Comparison of ENCODE assay signal across 19 cellular contexts in genomic region chr18:50398947-50399346, GRCh38.
"Had no signal": no experiment of that assay in that cellular context is flagged by ENCODE, and none has a peak within 500 bp of the region (broad histone marks: within the 10 kb centered on the region; RNA-seq: fewer than 3 reads in every experiment).

No MANE protein-coding gene starts in this region.

- H3K36me3 ChIP-seq: gastroesophageal sphincter, prostate gland, upper lobe of left lung had no signal

- H3K27me3 ChIP-seq: body of pancreas had no signal

- H3K27ac ChIP-seq: body of pancreas, coronary artery, epithelial cell of prostate, gastroesophageal sphincter, prostate gland, upper lobe of left lung had no signal

- H3K4me1 ChIP-seq: gastroesophageal sphincter, prostate gland had no signal

- H3K4me3 ChIP-seq: body of pancreas, coronary artery, gastroesophageal sphincter, lung, mucosa of descending colon, prostate gland, upper lobe of left lung had no signal

- ATAC-seq: body of pancreas; gastroesophageal sphincter; left colon; mucosa of descending colon; naive thymus-derived CD8-positive, alpha-beta T cell; sciatic nerve; stimulated activated naive B cell treated with anti-CD40 and anti-IgM and Interleukin-4, amounts not matched to agents 10 μg/mL and 1 μg/mL and 100 μg/mL, for 72 hours had no signal

- H3K9me3 ChIP-seq: body of pancreas, gastroesophageal sphincter, mucosa of descending colon, prostate gland, upper lobe of left lung had no signal

- DNase-seq: activated CD4-positive, alpha-beta T cell treated with anti-CD3 and anti-CD28 coated beads, Interleukin-2, amount 10 ng/mL, durations not matched to agents 7 days and 5 days; activated CD4-positive, CD25-positive, alpha-beta regulatory T cell; activated CD8-positive, alpha-beta memory T cell treated with anti-CD3 and anti-CD28 coated beads for 24 hours; activated T-cell treated with anti-CD3 and anti-CD28 coated beads for 4 hours; body of pancreas; central memory CD4-positive, alpha-beta T cell; effector CD4-positive, alpha-beta T cell; left colon; mucosa of descending colon; naive thymus-derived CD8-positive, alpha-beta T cell; stimulated activated CD4-positive, alpha-beta T cell treated with anti-CD3 and anti-CD28 coated beads, Interleukin-2, amount 100 ng/mL, for 24 hours; stimulated activated naive B cell treated with anti-CD40 and anti-IgM and Interleukin-4, amounts not matched to agents 10 μg/mL and 1 μg/mL and 100 μg/mL, for 72 hours; upper lobe of left lung had no signal
